23 cellular contexts compared by ENCODE assay signal in the genomic region with DNA sequence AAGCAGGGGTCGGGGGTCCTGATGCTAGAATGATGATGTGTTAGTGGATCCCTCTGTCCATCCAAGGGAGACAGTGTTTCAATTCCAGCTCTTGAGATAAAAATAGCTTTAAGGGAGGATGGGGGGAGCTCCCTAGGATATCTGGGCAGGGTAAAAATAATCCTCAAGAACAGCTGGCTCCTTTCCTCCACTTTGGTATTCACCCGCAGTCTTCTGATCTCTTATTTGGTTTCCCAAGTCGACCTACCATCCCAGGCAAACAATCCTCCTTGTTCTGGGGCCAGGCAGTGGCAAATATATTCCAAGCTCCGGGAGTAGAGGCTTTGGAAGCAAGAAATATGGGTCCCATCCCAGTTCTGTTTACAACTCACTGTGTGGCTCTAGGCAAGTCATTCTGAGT. TPM values are rescaled to one million over a fixed set of nuclear protein-coding genes. Genes with fewer than 3 reads are reported as not detected.
"Had no signal": no experiment of that assay in that cellular context is flagged by ENCODE, and none has a peak within 500 bp of the region (broad histone marks: within the 10 kb centered on the region; RNA-seq: fewer than 3 reads in every experiment).

No MANE protein-coding gene starts in this region.

- DNase-seq: activated B cell treated with CpG ODN at 0.5 μM for 24 hours; activated CD4-positive, alpha-beta memory T cell treated with anti-CD3 and anti-CD28 coated beads for 36 hours; activated CD4-positive, alpha-beta T cell treated with anti-CD3 and anti-CD28 coated beads for 4 hours; activated gamma-delta T cell treated with Interleukin-2 at 50 U/mL for 16 hours; activated T-cell treated with anti-CD3 and anti-CD28 coated beads for 4 hours; adrenal gland; effector CD8-positive, alpha-beta T cell; hippocampal formation; left colon; stimulated activated CD4-positive, alpha-beta T cell treated with anti-CD3 and anti-CD28 coated beads, Interleukin-12 subunit alpha, Interleukin-12 subunit beta, amount 100 ng/mL, for 4 hours; stimulated activated CD4-positive, alpha-beta T cell treated with anti-CD3 and anti-CD28 coated beads, Interleukin-2, amount 100 ng/mL, for 24 hours; stimulated activated naive CD8-positive, alpha-beta T cell treated with anti-CD3 and anti-CD28 coated beads, Interleukin-15, Interleukin-2, amounts not matched to agents 100 U/mL and 50 U/mL, for 24 hours; T-cell; tibial artery had no signal

- H3K27me3 ChIP-seq: adrenal gland, breast epithelium had no signal

- ATAC-seq: activated naive CD4-positive, alpha-beta T cell treated with anti-CD3 and anti-CD28 coated beads, Interleukin-2, amount 50 U/mL, for 72 hours; esophagus mucosa; left colon; sciatic nerve; stimulated activated naive CD8-positive, alpha-beta T cell treated with anti-CD3 and anti-CD28 coated beads, Interleukin-15, Interleukin-2, amounts not matched to agents 100 U/mL and 50 U/mL, for 24 hours; T-cell had no signal

- H3K9me3 ChIP-seq: adrenal gland, breast epithelium, prostate gland, tibial artery had no signal

- H3K4me3 ChIP-seq: adrenal gland, breast epithelium, lung, prostate gland, tibial artery had no signal

- H3K36me3 ChIP-seq: adrenal gland, breast epithelium, prostate gland, tibial artery had no signal

- H3K4me1 ChIP-seq: adrenal gland, breast epithelium, prostate gland had no signal

- H3K27ac ChIP-seq: adrenal gland, prostate gland, tibial artery had no signal

RNA-seq across cellular contexts. Expression of gene KIF12, which starts 41.8 kb away (rescaled TPM):
- total RNA-seq: activated B cell treated with CpG ODN at 0.5 μM for 24 hours; activated CD4-positive, alpha-beta memory T cell treated with anti-CD3 and anti-CD28 coated beads for 36 hours; activated naive CD4-positive, alpha-beta T cell treated with anti-CD3 and anti-CD28 coated beads, Interleukin-2, amount 50 U/mL, for 72 hours; activated T-helper 1 cell treated with anti-CD3 and anti-CD28 coated beads, Interleukin-12 subunit alpha, Interleukin-12 subunit beta, Interleukin-2, Interleukin-4 antibody, amounts not matched to agents 30 ng/mL and 10 ng/mL and 1 ng/mL, durations not matched to agents 14 hours and 24 hours and 36 hours; neural crest cell; osteoblast had no signal
